Comparison of ENCODE assay signal across 35 cellular contexts in the genomic region with DNA sequence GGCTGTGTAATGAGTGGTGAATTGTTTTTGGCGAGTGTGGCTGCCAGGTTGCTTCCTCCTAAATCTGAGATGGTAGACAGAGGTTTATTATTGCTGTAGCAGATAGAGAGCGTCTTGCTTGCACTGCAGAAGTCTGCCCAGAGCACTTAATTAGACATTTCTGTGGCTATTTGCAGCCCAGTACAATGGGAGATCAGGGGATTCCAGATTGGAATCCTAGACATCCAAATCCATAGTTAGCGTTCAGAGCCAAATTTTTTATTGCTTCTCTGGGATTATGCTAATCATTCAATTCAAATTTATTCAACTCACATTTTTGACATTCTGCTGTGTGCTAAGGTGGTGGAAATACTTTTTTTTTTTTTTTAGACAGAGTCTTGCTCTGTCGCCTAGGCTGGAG. TPM values are rescaled to one million over a fixed set of nuclear protein-coding genes. Genes with fewer than 3 reads are reported as not detected.
"Had no signal": no experiment of that assay in that cellular context is flagged by ENCODE, and none has a peak within 500 bp of the region (broad histone marks: within the 10 kb centered on the region; RNA-seq: fewer than 3 reads in every experiment).

No MANE protein-coding gene starts in this region.

- H3K4me3 ChIP-seq: adrenal gland, breast epithelium, coronary artery, dorsolateral prefrontal cortex had no signal

- H3K9me3 ChIP-seq: adrenal gland, breast epithelium had no signal

- H3K27me3 ChIP-seq: adrenal gland, breast epithelium, dorsolateral prefrontal cortex had no signal

- DNase-seq: activated CD4-positive, alpha-beta memory T cell treated with anti-CD3 and anti-CD28 coated beads for 36 hours; activated CD4-positive, alpha-beta T cell treated with anti-CD3 and anti-CD28 coated beads for 36 hours; activated CD4-positive, alpha-beta T cell treated with anti-CD3 and anti-CD28 coated beads, Interleukin-2, amount 10 ng/mL, durations not matched to agents 24 days and 14 days; activated CD4-positive, CD25-positive, alpha-beta regulatory T cell; activated CD4-positive, CD25-positive, alpha-beta regulatory T cell treated with anti-CD3 and anti-CD28 coated beads, Interleukin-2, amount 50 U/mL, for 72 hours; activated CD8-positive, alpha-beta memory T cell treated with anti-CD3 and anti-CD28 coated beads, Interleukin-2, amount 10 ng/mL, durations not matched to agents 7 days and 5 days; activated CD8-positive, alpha-beta memory T cell treated with anti-CD3 and anti-CD28 coated beads, Interleukin-2, amount 50 U/mL, for 4 hours; activated CD8-positive, alpha-beta T cell treated with anti-CD3 and anti-CD28 coated beads, Interleukin-2, amount 10 ng/mL, durations not matched to agents 7 days and 5 days; activated effector memory CD4-positive, alpha-beta T cell treated with anti-CD3 and anti-CD28 coated beads, Interleukin-2, amount 50 U/mL, for 16 hours; activated naive CD4-positive, alpha-beta T cell treated with anti-CD3 and anti-CD28 coated beads for 36 hours; activated naive CD8-positive, alpha-beta T cell treated with anti-CD3 and anti-CD28 coated beads for 36 hours; activated naive CD8-positive, alpha-beta T cell treated with anti-CD3 and anti-CD28 coated beads, Interleukin-2, amount 50 U/mL, for 24 hours; activated T-cell treated with anti-CD3 and anti-CD28 coated beads, Interleukin-2, amount 50 U/mL, for 1 hour; activated T-cell treated with anti-CD3 and anti-CD28 coated beads, Interleukin-2, amount 50 U/mL, for 48 hours; adrenal gland; amygdala; aorta; dorsolateral prefrontal cortex; effector memory CD4-positive, alpha-beta T cell; endodermal cell; foreskin fibroblast; head of caudate nucleus; T-helper 1 cell; T-helper 17 cell; T1000 had no signal

- H3K27me3 Mint-ChIP-seq: activated CD4-positive, alpha-beta T cell treated with anti-CD3 and anti-CD28 coated beads, Interleukin-2, amount 10 ng/mL, durations not matched to agents 24 days and 14 days; activated CD8-positive, alpha-beta memory T cell treated with anti-CD3 and anti-CD28 coated beads, Interleukin-2, amount 10 ng/mL, durations not matched to agents 7 days and 5 days; activated naive CD8-positive, alpha-beta T cell treated with anti-CD3 and anti-CD28 coated beads for 36 hours; brain had no signal

- H3K36me3 ChIP-seq: adrenal gland, breast epithelium had no signal

- H3K36me3 Mint-ChIP-seq: activated CD4-positive, alpha-beta memory T cell treated with anti-CD3 and anti-CD28 coated beads for 36 hours; activated CD8-positive, alpha-beta memory T cell treated with anti-CD3 and anti-CD28 coated beads, Interleukin-2, amount 10 ng/mL, durations not matched to agents 7 days and 5 days; activated naive CD4-positive, alpha-beta T cell treated with anti-CD3 and anti-CD28 coated beads, Interleukin-2, amount 50 U/mL, for 24 hours; activated naive CD8-positive, alpha-beta T cell treated with anti-CD3 and anti-CD28 coated beads for 36 hours; brain had no signal

- H3K9me3 Mint-ChIP-seq: activated CD4-positive, alpha-beta memory T cell treated with anti-CD3 and anti-CD28 coated beads for 36 hours; activated CD4-positive, alpha-beta T cell treated with anti-CD3 and anti-CD28 coated beads, Interleukin-2, amount 10 ng/mL, durations not matched to agents 24 days and 14 days; activated naive CD4-positive, alpha-beta T cell treated with anti-CD3 and anti-CD28 coated beads for 36 hours; activated naive CD4-positive, alpha-beta T cell treated with anti-CD3 and anti-CD28 coated beads, Interleukin-2, amount 50 U/mL, for 24 hours; activated naive CD8-positive, alpha-beta T cell treated with anti-CD3 and anti-CD28 coated beads for 36 hours; activated naive CD8-positive, alpha-beta T cell treated with anti-CD3 and anti-CD28 coated beads, Interleukin-2, amount 50 U/mL, for 24 hours; activated T-helper 1 cell treated with anti-CD3 and anti-CD28 coated beads, Interleukin-12 subunit alpha, Interleukin-12 subunit beta, Interleukin-2, Interleukin-4 antibody, amounts not matched to agents 30 ng/mL and 10 ng/mL and 1 ng/mL, durations not matched to agents 14 hours and 24 hours and 36 hours; activated T-helper 2 cell treated with anti-CD3 and anti-CD28 coated beads, Interferon-gamma antibody, Interleukin-2, Interleukin-4, amounts not matched to agents 10 μg/mL and 5 μg/mL and 100 μg/mL, durations not matched to agents 14 hours and 24 hours and 36 hours; brain; central memory CD8-positive, alpha-beta T cell; endodermal cell; T-helper 2 cell treated with Interferon-gamma antibody and Interleukin-4, amounts not matched to agents 5 μg/mL and 100 μg/mL, for 36 hours had no signal

- ATAC-seq: activated CD4-positive, alpha-beta T cell treated with anti-CD3 and anti-CD28 coated beads for 36 hours; activated CD8-positive, alpha-beta memory T cell treated with anti-CD3 and anti-CD28 coated beads, Interleukin-2, amount 10 ng/mL, durations not matched to agents 7 days and 5 days; activated CD8-positive, alpha-beta T cell treated with anti-CD3 and anti-CD28 coated beads, Interleukin-2, amount 10 ng/mL, durations not matched to agents 7 days and 5 days; activated naive CD8-positive, alpha-beta T cell treated with anti-CD3 and anti-CD28 coated beads, Interleukin-2, amount 50 U/mL, for 24 hours; esophagus mucosa; T-helper 17 cell had no signal

- H3K4me1 Mint-ChIP-seq: activated CD4-positive, alpha-beta T cell treated with anti-CD3 and anti-CD28 coated beads for 36 hours; activated CD4-positive, alpha-beta T cell treated with anti-CD3 and anti-CD28 coated beads, Interleukin-2, amount 10 ng/mL, durations not matched to agents 24 days and 14 days; activated naive CD4-positive, alpha-beta T cell treated with anti-CD3 and anti-CD28 coated beads, Interleukin-2, amount 50 U/mL, for 24 hours; activated naive CD8-positive, alpha-beta T cell treated with anti-CD3 and anti-CD28 coated beads, Interleukin-2, amount 50 U/mL, for 24 hours; central memory CD8-positive, alpha-beta T cell; T-helper 17 cell had no signal

- H3K4me1 ChIP-seq: adrenal gland, breast epithelium had no signal

- H3K4me3 Mint-ChIP-seq: activated CD4-positive, alpha-beta memory T cell treated with anti-CD3 and anti-CD28 coated beads for 36 hours; activated CD4-positive, alpha-beta T cell treated with anti-CD3 and anti-CD28 coated beads for 36 hours; activated CD4-positive, alpha-beta T cell treated with anti-CD3 and anti-CD28 coated beads, Interleukin-2, amount 10 ng/mL, durations not matched to agents 24 days and 14 days; activated CD8-positive, alpha-beta memory T cell treated with anti-CD3 and anti-CD28 coated beads, Interleukin-2, amount 10 ng/mL, durations not matched to agents 7 days and 5 days; activated CD8-positive, alpha-beta T cell treated with anti-CD3 and anti-CD28 coated beads, Interleukin-2, amount 10 ng/mL, durations not matched to agents 7 days and 5 days; activated naive CD4-positive, alpha-beta T cell treated with anti-CD3 and anti-CD28 coated beads for 36 hours; activated naive CD4-positive, alpha-beta T cell treated with anti-CD3 and anti-CD28 coated beads, Interleukin-2, amount 50 U/mL, for 24 hours; activated naive CD8-positive, alpha-beta T cell treated with anti-CD3 and anti-CD28 coated beads for 36 hours; activated naive CD8-positive, alpha-beta T cell treated with anti-CD3 and anti-CD28 coated beads, Interleukin-2, amount 50 U/mL, for 24 hours; activated T-helper 1 cell treated with anti-CD3 and anti-CD28 coated beads, Interleukin-12 subunit alpha, Interleukin-12 subunit beta, Interleukin-2, Interleukin-4 antibody, amounts not matched to agents 30 ng/mL and 10 ng/mL and 1 ng/mL, durations not matched to agents 14 hours and 24 hours and 36 hours; brain; central memory CD8-positive, alpha-beta T cell; dendritic cell treated with granulocyte-macrophage colony-stimulating factor and Interleukin-4, amounts not matched to agents 40 ng/mL and 50 ng/mL, for 4 days; endodermal cell; T-helper 17 cell; T-helper 2 cell treated with Interferon-gamma antibody and Interleukin-4, amounts not matched to agents 5 μg/mL and 100 μg/mL, for 36 hours had no signal

- H3K27ac ChIP-seq: adrenal gland, breast epithelium, coronary artery, dorsolateral prefrontal cortex had no signal

- H3K27ac Mint-ChIP-seq: activated CD4-positive, alpha-beta memory T cell treated with anti-CD3 and anti-CD28 coated beads for 36 hours; activated CD4-positive, alpha-beta T cell treated with anti-CD3 and anti-CD28 coated beads for 36 hours; activated CD4-positive, alpha-beta T cell treated with anti-CD3 and anti-CD28 coated beads, Interleukin-2, amount 10 ng/mL, durations not matched to agents 24 days and 14 days; activated CD8-positive, alpha-beta memory T cell treated with anti-CD3 and anti-CD28 coated beads, Interleukin-2, amount 10 ng/mL, durations not matched to agents 7 days and 5 days; activated CD8-positive, alpha-beta T cell treated with anti-CD3 and anti-CD28 coated beads, Interleukin-2, amount 10 ng/mL, durations not matched to agents 7 days and 5 days; activated naive CD4-positive, alpha-beta T cell treated with anti-CD3 and anti-CD28 coated beads for 36 hours; activated naive CD4-positive, alpha-beta T cell treated with anti-CD3 and anti-CD28 coated beads, Interleukin-2, amount 50 U/mL, for 24 hours; activated naive CD8-positive, alpha-beta T cell treated with anti-CD3 and anti-CD28 coated beads for 36 hours; activated naive CD8-positive, alpha-beta T cell treated with anti-CD3 and anti-CD28 coated beads, Interleukin-2, amount 50 U/mL, for 24 hours; activated T-helper 1 cell treated with anti-CD3 and anti-CD28 coated beads, Interleukin-12 subunit alpha, Interleukin-12 subunit beta, Interleukin-2, Interleukin-4 antibody, amounts not matched to agents 30 ng/mL and 10 ng/mL and 1 ng/mL, durations not matched to agents 14 hours and 24 hours and 36 hours; activated T-helper 2 cell treated with anti-CD3 and anti-CD28 coated beads, Interferon-gamma antibody, Interleukin-2, Interleukin-4, amounts not matched to agents 10 μg/mL and 5 μg/mL and 100 μg/mL, durations not matched to agents 14 hours and 24 hours and 36 hours; dendritic cell treated with granulocyte-macrophage colony-stimulating factor and Interleukin-4, amounts not matched to agents 40 ng/mL and 50 ng/mL, for 4 days; endodermal cell; T-helper 17 cell; T-helper 2 cell treated with Interferon-gamma antibody and Interleukin-4, amounts not matched to agents 5 μg/mL and 100 μg/mL, for 36 hours had no signal

RNA-seq across cellular contexts. Expression of gene KIF26B, which starts 30.0 kb away (rescaled TPM):
- total RNA-seq: activated CD4-positive, alpha-beta memory T cell treated with anti-CD3 and anti-CD28 coated beads for 36 hours; T-helper 17 cell had no signal
